ENCODE assay signal across 21 cellular contexts in genomic region chr13:71935166-71935840, GRCh38.
"Had no signal": no experiment of that assay in that cellular context is flagged by ENCODE, and none has a peak within 500 bp of the region (broad histone marks: within the 10 kb centered on the region; RNA-seq: fewer than 3 reads in every experiment).

No MANE protein-coding gene starts in this region.

- DNase-seq: activated CD4-positive, alpha-beta memory T cell treated with anti-CD3 and anti-CD28 coated beads for 36 hours; activated CD4-positive, alpha-beta T cell treated with anti-CD3 and anti-CD28 coated beads, Interleukin-2, amount 10 ng/mL, durations not matched to agents 24 days and 14 days; activated CD8-positive, alpha-beta memory T cell treated with anti-CD3 and anti-CD28 coated beads, Interleukin-2, amount 50 U/mL, for 4 hours; activated effector memory CD4-positive, alpha-beta T cell treated with anti-CD3 and anti-CD28 coated beads, Interleukin-2, amount 50 U/mL, for 16 hours; activated naive CD4-positive, alpha-beta T cell treated with anti-CD3 and anti-CD28 coated beads for 36 hours; activated naive CD8-positive, alpha-beta T cell treated with anti-CD3 and anti-CD28 coated beads, Interleukin-2, amount 10 ng/mL, durations not matched to agents 7 days and 5 days; activated T-cell treated with anti-CD3 and anti-CD28 coated beads, Interleukin-2, amount 50 U/mL, for 1 hour; effector CD8-positive, alpha-beta T cell; erythroblast; left colon; right cardiac atrium; spleen; stimulated activated naive CD4-positive, alpha-beta T cell; tibial artery had no signal

- ATAC-seq: activated CD4-positive, CD25-positive, alpha-beta regulatory T cell treated with anti-CD3 and anti-CD28 coated beads, Interleukin-2, amount 50 U/mL, for 24 hours; gastroesophageal sphincter; left colon; natural killer cell treated with Interleukin-12 subunit alpha and Interleukin-12 subunit beta and Interleukin-15 and Interleukin-18, amount 100 ng/mL, for 72 hours; right cardiac atrium had no signal

- H3K27ac ChIP-seq: breast epithelium, gastroesophageal sphincter, hepatocyte, spleen, suprapubic skin, tibial artery, VCaP had no signal

- H3K36me3 ChIP-seq: breast epithelium, gastroesophageal sphincter, spleen, suprapubic skin, tibial artery had no signal

- H3K9me3 ChIP-seq: breast epithelium, gastroesophageal sphincter, spleen, suprapubic skin, tibial artery had no signal

- H3K4me3 ChIP-seq: breast epithelium, gastroesophageal sphincter, hepatocyte, spleen, suprapubic skin, tibial artery had no signal

- H3K27me3 ChIP-seq: breast epithelium, gastroesophageal sphincter, hepatocyte, spleen, suprapubic skin, tibial artery had no signal

- H3K4me1 ChIP-seq: breast epithelium, gastroesophageal sphincter, spleen, suprapubic skin, tibial artery had no signal
